ENCODE assay signal across 23 cellular contexts in genomic region chr5:66872688-66873333, GRCh38.
DNase-seq lines count a peak whose midpoint lies in the region; TF ChIP-seq lines count a peak whose summit lies in the region.
"Had no signal": no experiment of that assay in that cellular context is flagged by ENCODE, and none has a peak within 500 bp of the region (broad histone marks: within the 10 kb centered on the region; RNA-seq: fewer than 3 reads in every experiment).

No MANE protein-coding gene starts in this region.

- H3K4me2 ChIP-seq in trophoblast cell (ENCODE audit: low read length) = no peak overlapping the region

- no peaks in the 10 kb centered on the region for H3K27me3 Mint-ChIP-seq in mesothelial cell of epicardium (ENCODE audit: low read depth)
- no peaks in the 10 kb centered on the region for H3K27me3 Mint-ChIP-seq in activated naive CD8-positive, alpha-beta T cell treated with anti-CD3 and anti-CD28 coated beads for 36 hours
- H3K27me3 Mint-ChIP-seq: CD4-positive, CD25-positive, alpha-beta regulatory T cell had no signal

- H3K79me1 ChIP-seq in trophoblast cell (ENCODE audit: low read length) = peaks cover 8% of the 10 kb centered on the region

- no peak for TF ChIP-seq CTCF in VCaP (conservative IDR thresholded peaks at IDR 0.05)
- no peak for TF ChIP-seq CTCF in mesothelial cell of epicardium (IDR thresholded peaks at IDR 0.05; ENCODE audit: unreplicated experiment)
- TF ChIP-seq CTCF in tibial artery (IDR thresholded peaks at IDR 0.05) = no peak

- H2BK12ac ChIP-seq in trophoblast cell (ENCODE audit: low read length) = peak overlapping the region; percentile 27

- no peak overlapping the region for H3K4ac ChIP-seq in trophoblast cell (ENCODE audit: low read depth, low read length)

- H3K9me3 Mint-ChIP-seq in mesothelial cell of epicardium = no peaks in the 10 kb centered on the region
- no peaks in the 10 kb centered on the region for H3K9me3 Mint-ChIP-seq in activated naive CD8-positive, alpha-beta T cell treated with anti-CD3 and anti-CD28 coated beads for 36 hours
- H3K9me3 Mint-ChIP-seq: H9 had no signal

- H3K23ac ChIP-seq in trophoblast cell (ENCODE audit: low read length) = no peak overlapping the region

- no peak overlapping the region for H2BK5ac ChIP-seq in trophoblast cell (ENCODE audit: low read depth, low read length, poor library complexity)

- peaks cover 34% of the 10 kb centered on the region for H3K4me1 Mint-ChIP-seq in mesothelial cell of epicardium
- H3K4me1 Mint-ChIP-seq in activated naive CD8-positive, alpha-beta T cell treated with anti-CD3 and anti-CD28 coated beads for 36 hours = peaks cover 2% of the 10 kb centered on the region

- H3K27ac ChIP-seq in VCaP (peak overlapping the region; percentile 72), trophoblast cell (ENCODE audit: low read depth, low read length) (no peak overlapping the region), tibial artery (no peak overlapping the region)
- H3K27ac ChIP-seq: SK-N-MC had no signal

- H3K36me3 Mint-ChIP-seq in mesothelial cell of epicardium = no peaks in the 10 kb centered on the region
- no peaks in the 10 kb centered on the region for H3K36me3 Mint-ChIP-seq in activated naive CD8-positive, alpha-beta T cell treated with anti-CD3 and anti-CD28 coated beads for 36 hours
- H3K36me3 Mint-ChIP-seq: CD4-positive, CD25-positive, alpha-beta regulatory T cell had no signal

- no peak overlapping the region for H2AK5ac ChIP-seq in trophoblast cell (ENCODE audit: low read length)

- POLR2A ChIA-PET in HEK293T (lab: Yijun Ruan, JAX) = no interaction called here

- CTCF ChIA-PET in HEK293T (lab: Yijun Ruan, JAX) = interaction anchor here (0.6 kb wide), 1 partner anchor 8 kb away, joined by 3 read pairs; no protein-coding TSS in a partner anchor

- H3K4me3 ChIP-seq in trophoblast cell (ENCODE audit: low read depth, low read length) (no peak overlapping the region), tibial artery (no peak overlapping the region)
- H3K4me3 ChIP-seq: SK-N-MC had no signal

- intact Hi-C loops in tibial artery (cut with DNase I; ENCODE audit: low total_unique reads) = no loop called here

- H3K9me3 ChIP-seq in trophoblast cell (ENCODE audit: insufficient read depth, low read depth, low read length) = peaks cover 2% of the 10 kb centered on the region
- no peaks in the 10 kb centered on the region for H3K9me3 ChIP-seq in tibial artery

- H3K4me1 ChIP-seq in trophoblast cell (ENCODE audit: control insufficient read depth in 1 of 2, insufficient read depth in 2 of 2, low read length in 2 of 2) = peaks cover 0 to 4% of the 10 kb centered on the region in 2 experiments
- no peaks in the 10 kb centered on the region for H3K4me1 ChIP-seq in tibial artery

- H3K27me3 ChIP-seq in trophoblast cell (ENCODE audit: insufficient read depth, low read length) (no peaks in the 10 kb centered on the region), tibial artery (no peaks in the 10 kb centered on the region)

- H3K36me3 ChIP-seq in trophoblast cell (ENCODE audit: control insufficient read depth in 1 of 2, insufficient read depth in 2 of 2, low read length in 2 of 2) = no peaks in the 10 kb centered on the region
- no peaks in the 10 kb centered on the region for H3K36me3 ChIP-seq in tibial artery

- no peak overlapping the region for H3K4me3 Mint-ChIP-seq in mesothelial cell of epicardium
- no peak overlapping the region for H3K4me3 Mint-ChIP-seq in activated naive CD8-positive, alpha-beta T cell treated with anti-CD3 and anti-CD28 coated beads for 36 hours
- H3K4me3 Mint-ChIP-seq: CD4-positive, CD25-positive, alpha-beta regulatory T cell; H9 had no signal

- H4K8ac ChIP-seq in trophoblast cell (ENCODE audit: low read depth, low read length) = no peak overlapping the region

- no peak overlapping the region for H2AFZ ChIP-seq in trophoblast cell (ENCODE audit: insufficient read depth, low read length, poor library complexity)

- H3K14ac ChIP-seq in trophoblast cell (ENCODE audit: low read length) = peak overlapping the region; percentile 58

- no peak for DNase-seq in HEK293T (ENCODE audit: extremely low spot score)
- no peak for DNase-seq in mesothelial cell of epicardium (ENCODE audit: low spot score in 2 of 2, unreplicated experiment in 2 of 2)
- DNase-seq in trophoblast cell = peak in 1 of 2 donors; percentile 31
- no peak for DNase-seq in tibial artery
- no peak for DNase-seq in activated naive CD8-positive, alpha-beta T cell treated with anti-CD3 and anti-CD28 coated beads for 36 hours
- no peak for DNase-seq in activated CD4-positive, alpha-beta T cell treated with anti-CD3 and anti-CD28 coated beads, Interleukin-2, amount 50 U/mL, for 48 hours
- DNase-seq in activated CD4-positive, CD25-positive, alpha-beta regulatory T cell treated with anti-CD3 and anti-CD28 coated beads, Interleukin-2, amount 50 U/mL, for 72 hours = no peak
- DNase-seq: CD4-positive, CD25-positive, alpha-beta regulatory T cell; DMS79; H9; KBM-7; MM.1S; NCI-H1105; NCI-H146; NCI-H2029; NCI-H2171; NCI-H345; NCI-H524; PC-3; RPMI8226; SHP77 had no signal

- H3K18ac ChIP-seq in trophoblast cell (ENCODE audit: low read length) = no peak overlapping the region

- H3K9ac ChIP-seq in trophoblast cell (ENCODE audit: low read length) = no peak overlapping the region

- no peak overlapping the region for H2BK120ac ChIP-seq in trophoblast cell (ENCODE audit: insufficient read depth, low read length, poor library complexity)

- H4K91ac ChIP-seq in trophoblast cell (ENCODE audit: low read depth, low read length) = no peak overlapping the region

- no peaks in the 10 kb centered on the region for H3K79me2 ChIP-seq in trophoblast cell (ENCODE audit: control insufficient read depth, insufficient read depth, low read length, poor library complexity)

- peak overlapping the region; percentile 36 for H3K27ac Mint-ChIP-seq in mesothelial cell of epicardium
- no peak overlapping the region for H3K27ac Mint-ChIP-seq in activated naive CD8-positive, alpha-beta T cell treated with anti-CD3 and anti-CD28 coated beads for 36 hours
- H3K27ac Mint-ChIP-seq: CD4-positive, CD25-positive, alpha-beta regulatory T cell; H9 had no signal

- no peak overlapping the region for H4K12ac ChIP-seq in trophoblast cell (ENCODE audit: low read depth, low read length)

- WGBS in trophoblast cell (ENCODE audit: extremely low coverage, insufficient coverage, insufficient read length) = no CpG with 5 or more reads among the region's 6 CpGs

TF ChIP-seq in HEK293T, 16 proteins besides CTCF, POLR2A, EP300 and RAD21:
- TF ChIP-seq HDGF (IDR thresholded peaks at IDR 0.05; ENCODE audit: borderline replicate concordance) = no peak
- TF ChIP-seq L3MBTL2 (conservative IDR thresholded peaks at IDR 0.05) = peak; percentile 38; the same call in 1 of the 2 replicates
